In genomic region chr5:132294728-132295504, GRCh38 we compare ENCODE assay signal across 8 cellular contexts.
DNase-seq lines count a peak whose midpoint lies in the region; ATAC-seq and TF ChIP-seq lines count a peak whose summit lies in the region.

No MANE protein-coding gene starts in this region.

- TF ChIP-seq CTCF in astrocyte of the cerebellum (IDR thresholded peaks at IDR 0.05; ENCODE audit: low read depth, low read length, missing control alignments) (no peak), GM20000 (IDR thresholded peaks at IDR 0.05; ENCODE audit: extremely low read depth, missing control alignments) (no peak)

- peaks cover 5% of the 10 kb centered on the region for H3K4me1 ChIP-seq in iPS-18a (ENCODE audit: control insufficient read depth, low read depth, low read length)

- H3K27ac ChIP-seq in iPS-18a (ENCODE audit: low read length): no peak overlapping the region

- in situ Hi-C loops in astrocyte of the cerebellum (cut with HindIII; ENCODE audit: low sequenced_read_pairs): no loop called here

- H3K9me3 ChIP-seq in iPS-18a (ENCODE audit: control insufficient read depth, low read depth, low read length): no peaks in the 10 kb centered on the region

- H3K27me3 Mint-ChIP-seq in T-helper 2 cell treated with Interferon-gamma antibody and Interleukin-4, amounts not matched to agents 5 μg/mL and 100 μg/mL, for 36 hours (ENCODE audit: low read depth): no peaks in the 10 kb centered on the region

- ATAC-seq in GM19023 (IDR thresholded peaks at IDR 0.05; ENCODE audit: unreplicated experiment): peak; percentile 14
- peak; percentile 18 for ATAC-seq in HG03521 (IDR thresholded peaks at IDR 0.05; ENCODE audit: unreplicated experiment)

- peak; percentile 78 for DNase-seq in T-helper 2 cell treated with Interferon-gamma antibody and Interleukin-4, amounts not matched to agents 5 μg/mL and 100 μg/mL, for 36 hours (ENCODE audit: low spot score)
- no peak for DNase-seq in astrocyte of the cerebellum (ENCODE audit: low read depth)
- peak; percentile 55 to 79 for DNase-seq in stimulated activated CD4-positive, alpha-beta T cell treated with anti-CD3 and anti-CD28 coated beads, Interleukin-12 subunit alpha, Interleukin-12 subunit beta, amount 100 ng/mL, for 24 hours (ENCODE audit: low read depth in 2 of 2)
- DNase-seq in NCI-H1436 treated with DMSO at 0.1 percent for 48 hours (lab: John Stamatoyannopoulos, UW): no peak
- no peak for DNase-seq in GM20000 (ENCODE audit: low spot score)

- peaks cover 24% of the 10 kb centered on the region for H3K4me1 Mint-ChIP-seq in T-helper 2 cell treated with Interferon-gamma antibody and Interleukin-4, amounts not matched to agents 5 μg/mL and 100 μg/mL, for 36 hours (ENCODE audit: low read depth)

- H3K9ac ChIP-seq in iPS-18a (ENCODE audit: low read length): no peak overlapping the region

- peaks cover 25% of the 10 kb centered on the region for H3K27me3 ChIP-seq in iPS-18a (ENCODE audit: control insufficient read depth, insufficient read depth, low read length)

- H3K27ac Mint-ChIP-seq in T-helper 2 cell treated with Interferon-gamma antibody and Interleukin-4, amounts not matched to agents 5 μg/mL and 100 μg/mL, for 36 hours: peak overlapping the region; percentile 73

- peak overlapping the region; percentile 91 for H3K4me3 Mint-ChIP-seq in T-helper 2 cell treated with Interferon-gamma antibody and Interleukin-4, amounts not matched to agents 5 μg/mL and 100 μg/mL, for 36 hours

- no peaks in the 10 kb centered on the region for H3K9me3 Mint-ChIP-seq in T-helper 2 cell treated with Interferon-gamma antibody and Interleukin-4, amounts not matched to agents 5 μg/mL and 100 μg/mL, for 36 hours

- no peaks in the 10 kb centered on the region for H3K36me3 Mint-ChIP-seq in T-helper 2 cell treated with Interferon-gamma antibody and Interleukin-4, amounts not matched to agents 5 μg/mL and 100 μg/mL, for 36 hours (ENCODE audit: low read depth)

- H3K36me3 ChIP-seq in iPS-18a (ENCODE audit: control insufficient read depth, low read depth, low read length): no peaks in the 10 kb centered on the region

- H3K4me3 ChIP-seq in astrocyte of the cerebellum (ENCODE audit: low read depth, low read length): peak overlapping the region; percentile 66
- peak overlapping the region; percentile 74 for H3K4me3 ChIP-seq in iPS-18a (ENCODE audit: low read length)

Comparison
In these comparisons a context has a peak if more than half of its experiments do, and no peak if none do; other contexts are left out.
1. DNase-seq: peak in T-helper 2 cell treated with Interferon-gamma antibody and Interleukin-4, amounts not matched to agents 5 μg/mL and 100 μg/mL, for 36 hours (single experiment) and stimulated activated CD4-positive, alpha-beta T cell treated with anti-CD3 and anti-CD28 coated beads, Interleukin-12 subunit alpha, Interleukin-12 subunit beta, amount 100 ng/mL, for 24 hours (2 of 2); none in astrocyte of the cerebellum (single experiment), NCI-H1436 treated with DMSO at 0.1 percent for 48 hours (single experiment) and GM20000 (single experiment).